Comparison of ENCODE assay signal across 13 cellular contexts in the genomic region with DNA sequence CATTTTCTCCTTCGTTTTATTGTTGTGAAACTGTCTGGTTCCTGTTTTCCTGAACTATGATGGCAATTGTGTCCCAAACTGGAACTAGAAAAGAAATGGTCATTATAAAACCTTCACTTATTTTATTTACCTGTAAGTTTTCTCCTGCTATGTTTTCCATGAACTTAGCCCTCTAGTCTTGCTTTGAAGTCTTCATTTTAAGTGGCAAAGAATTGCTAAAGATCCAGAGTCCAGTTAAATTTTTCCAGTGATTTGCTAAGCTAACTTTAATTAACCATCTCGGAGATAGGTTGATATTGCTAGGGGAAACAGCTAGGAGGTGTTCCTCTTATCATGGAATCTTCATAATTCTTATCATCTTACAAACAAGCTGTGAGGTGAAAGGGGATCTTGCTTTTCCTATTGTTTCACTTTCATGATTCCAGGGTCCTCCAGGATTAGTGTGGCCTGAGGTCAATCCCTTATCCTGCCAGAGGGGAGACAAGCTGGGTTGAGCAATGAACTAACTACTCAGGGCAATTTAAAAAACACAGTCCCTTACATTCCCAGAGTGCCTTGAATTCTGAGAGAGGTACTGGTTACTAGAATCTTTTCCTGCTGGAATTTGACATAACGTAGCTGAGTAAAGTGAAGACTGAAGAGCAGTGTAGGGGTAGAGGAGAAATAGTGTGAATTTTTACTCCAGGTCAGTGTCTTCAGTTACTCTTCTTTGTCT.
DNase-seq lines count a peak whose midpoint lies in the region; ATAC-seq, FAIRE-seq and TF ChIP-seq lines count a peak whose summit lies in the region.
"Had no signal": no experiment of that assay in that cellular context is flagged by ENCODE, and none has a peak within 500 bp of the region (broad histone marks: within the 10 kb centered on the region; RNA-seq: fewer than 3 reads in every experiment).

No MANE protein-coding gene starts in this region.

- no peak overlapping the region for H3K4me3 Mint-ChIP-seq in nephron progenitor cell
- H3K4me3 Mint-ChIP-seq in activated T-cell treated with anti-CD3 and anti-CD28 coated beads, Interleukin-2, amount 50 U/mL, for 24 hours = no peak overlapping the region
- H3K4me3 Mint-ChIP-seq: effector memory CD8-positive, alpha-beta T cell had no signal

- DNase-seq in BE2C (no peak), NCI-H82 (lab: John Stamatoyannopoulos, UW) (peak; percentile 63), fibroblast of the aortic adventitia (ENCODE audit: low read depth) (no peak), nephron progenitor cell (no peak), NCI-H2227 treated with DMSO at 0.1 percent for 48 hours (lab: John Stamatoyannopoulos, UW) (no peak), pancreas (no peak), SIG-M5 treated with dmso at 0.1 percent for 504 hours (lab: John Stamatoyannopoulos, UW; ENCODE audit: unreplicated experiment) (no peak)
- no peak for DNase-seq in activated T-cell treated with anti-CD3 and anti-CD28 coated beads, Interleukin-2, amount 50 U/mL, for 24 hours
- DNase-seq: activated effector memory CD4-positive, alpha-beta T cell treated with Interleukin-2 at 50 U/mL for 16 hours; effector memory CD8-positive, alpha-beta T cell; lower lobe of right lung; NCI-H1092 treated with DMSO at 0.1 percent for 48 hours; stimulated activated CD4-positive, alpha-beta T cell treated with anti-CD3 and anti-CD28 coated beads, Interleukin-2, amount 100 ng/mL, for 48 hours had no signal

- no peaks in the 10 kb centered on the region for H3K27me3 ChIP-seq in BE2C
- no peaks in the 10 kb centered on the region for H3K27me3 ChIP-seq in pancreas

- peaks cover 49% of the 10 kb centered on the region for H3K4me1 Mint-ChIP-seq in nephron progenitor cell
- H3K4me1 Mint-ChIP-seq in activated T-cell treated with anti-CD3 and anti-CD28 coated beads, Interleukin-2, amount 50 U/mL, for 24 hours (ENCODE audit: low read depth) = peaks cover 22% of the 10 kb centered on the region

- peaks cover 17% of the 10 kb centered on the region for H3K36me3 Mint-ChIP-seq in nephron progenitor cell (ENCODE audit: low read depth)
- H3K36me3 Mint-ChIP-seq in activated T-cell treated with anti-CD3 and anti-CD28 coated beads, Interleukin-2, amount 50 U/mL, for 24 hours (ENCODE audit: low read depth) = peaks cover 44% of the 10 kb centered on the region

- ATAC-seq in pancreas = no peak
- ATAC-seq: effector memory CD8-positive, alpha-beta T cell had no signal

- intact Hi-C loops in pancreas (cut with DNase I) = no loop called here

- H3K4me1 ChIP-seq in BE2C (peaks cover 63% of the 10 kb centered on the region), pancreas (peaks cover 0 to 35% (median 8%) of the 10 kb centered on the region in 3 donors)

- H3K9me3 ChIP-seq in BE2C (no peaks in the 10 kb centered on the region), pancreas (no peaks in the 10 kb centered on the region)
- H3K9me3 ChIP-seq: lower lobe of right lung had no signal

- H3K36me3 ChIP-seq in BE2C = peaks cover 24% of the 10 kb centered on the region
- no peaks in the 10 kb centered on the region for H3K36me3 ChIP-seq in pancreas
- H3K36me3 ChIP-seq: lower lobe of right lung had no signal

- H3K9me3 Mint-ChIP-seq in nephron progenitor cell = no peaks in the 10 kb centered on the region
- no peaks in the 10 kb centered on the region for H3K9me3 Mint-ChIP-seq in activated T-cell treated with anti-CD3 and anti-CD28 coated beads, Interleukin-2, amount 50 U/mL, for 24 hours
- H3K9me3 Mint-ChIP-seq: effector memory CD8-positive, alpha-beta T cell had no signal

- no peak overlapping the region for H3K27ac ChIP-seq in pancreas
- H3K27ac ChIP-seq: lower lobe of right lung had no signal

- no peak for FAIRE-seq in pancreas (lab: Jason Lieb, UNC)

- TF ChIP-seq CTCF in BE2C (IDR thresholded peaks at IDR 0.05; ENCODE audit: low read depth, low read length) (peak; percentile 21; the same call in 1 of the 2 replicates), fibroblast of the aortic adventitia (IDR thresholded peaks at IDR 0.05; ENCODE audit: insufficient read depth, low read length) (peak; percentile 1), nephron progenitor cell (IDR thresholded peaks at IDR 0.05) (no peak), pancreas (IDR thresholded peaks at IDR 0.05) (no peak)

- WGBS in pancreas, 2 donors = 75 to 80% methylated on average over 3 of the region's 3 CpGs

- H3K4me3 ChIP-seq in BE2C (ENCODE audit: low read depth, low read length) = no peak overlapping the region
- no peak overlapping the region for H3K4me3 ChIP-seq in fibroblast of the aortic adventitia (ENCODE audit: low read depth, low read length)
- H3K4me3 ChIP-seq in pancreas = no peak overlapping the region
- H3K4me3 ChIP-seq: lower lobe of right lung had no signal

- peak overlapping the region; percentile 83 for H3K27ac Mint-ChIP-seq in nephron progenitor cell
- H3K27ac Mint-ChIP-seq in activated T-cell treated with anti-CD3 and anti-CD28 coated beads, Interleukin-2, amount 50 U/mL, for 24 hours = no peak overlapping the region

- no peaks in the 10 kb centered on the region for H3K27me3 Mint-ChIP-seq in nephron progenitor cell (ENCODE audit: low read depth, poor library complexity)
- no peaks in the 10 kb centered on the region for H3K27me3 Mint-ChIP-seq in activated T-cell treated with anti-CD3 and anti-CD28 coated beads, Interleukin-2, amount 50 U/mL, for 24 hours
- H3K27me3 Mint-ChIP-seq: effector memory CD8-positive, alpha-beta T cell had no signal

Comparison
In these comparisons a context has a peak if more than half of its experiments do, and no peak if none do; other contexts are left out.
1. CTCF ChIP-seq: peak in BE2C (single experiment) and fibroblast of the aortic adventitia (single experiment); none in nephron progenitor cell (single experiment) and pancreas (0 of 4).